1 cellular context compared by ENCODE assay signal in genomic region chr4:15506464-15506863, GRCh38.
TF ChIP-seq lines count a peak whose summit lies in the region.

No MANE protein-coding gene starts in this region.

TF ChIP-seq in IMR-90, 13 proteins besides CTCF, POLR2A, EP300 and RAD21:
- TF ChIP-seq ELK1 (IDR thresholded peaks at IDR 0.05; ENCODE audit: borderline replicate concordance, low read depth, low read length) = no peak
- no peak for TF ChIP-seq NFE2L2 (IDR thresholded peaks at IDR 0.05; ENCODE audit: low read depth, low read length)
- TF ChIP-seq USF2 (IDR thresholded peaks at IDR 0.05; ENCODE audit: low read depth, low read length) = no peak
- no peak for TF ChIP-seq CEBPB (IDR thresholded peaks at IDR 0.05; ENCODE audit: low read depth, low read length)
- no peak for TF ChIP-seq BHLHE40 (IDR thresholded peaks at IDR 0.05; ENCODE audit: low read depth, low read length)
- TF ChIP-seq MXI1 (IDR thresholded peaks at IDR 0.05; ENCODE audit: borderline replicate concordance, low read depth, low read length) = no peak
- TF ChIP-seq MAZ (IDR thresholded peaks at IDR 0.05; ENCODE audit: borderline replicate concordance, low read depth, low read length) = no peak
- TF ChIP-seq RFX5 (IDR thresholded peaks at IDR 0.05; ENCODE audit: low read depth, low read length) = no peak
- no peak for TF ChIP-seq MAFK (IDR thresholded peaks at IDR 0.05; ENCODE audit: low read depth, low read length)
- no peak for TF ChIP-seq CHD1 (IDR thresholded peaks at IDR 0.05; ENCODE audit: low read depth, low read length)
- no peak for TF ChIP-seq SMC3 (IDR thresholded peaks at IDR 0.05; ENCODE audit: low read depth, low read length)
- no peak for TF ChIP-seq FOS (IDR thresholded peaks at IDR 0.05; ENCODE audit: low read depth, low read length)
- no peak for TF ChIP-seq RCOR1 (IDR thresholded peaks at IDR 0.05; ENCODE audit: insufficient replicate concordance, low read length)
